25 cellular contexts compared by ENCODE assay signal in the genomic region with DNA sequence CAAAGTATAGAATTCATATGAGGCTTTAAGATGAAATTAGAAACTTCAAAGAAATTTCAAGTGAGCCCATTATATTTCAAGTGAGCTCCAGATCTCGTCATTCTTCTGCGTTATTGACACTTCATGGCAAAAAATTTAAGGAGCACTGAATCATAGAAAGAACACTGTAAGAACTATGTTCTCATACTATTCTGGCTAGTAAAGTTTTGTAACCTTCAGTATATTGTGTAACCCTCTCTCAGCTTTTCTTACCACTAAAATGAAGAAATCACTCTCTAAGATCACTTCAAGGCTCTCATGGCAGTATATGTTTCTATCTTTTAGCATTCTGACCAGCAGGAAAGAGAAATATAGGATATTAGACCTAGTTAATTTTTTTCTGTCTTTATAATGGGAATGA. TPM values are rescaled to one million over a fixed set of nuclear protein-coding genes. Genes with fewer than 3 reads are reported as not detected.
A peak's percentile ranks its signal among the peaks of the same experiment; 100 is the strongest.
DNase-seq lines count a peak whose midpoint lies in the region; ATAC-seq and TF ChIP-seq lines count a peak whose summit lies in the region.
"Had no signal": no experiment of that assay in that cellular context is flagged by ENCODE, and none has a peak within 500 bp of the region (broad histone marks: within the 10 kb centered on the region; RNA-seq: fewer than 3 reads in every experiment).

No MANE protein-coding gene starts in this region.

- peaks cover 9% of the 10 kb centered on the region for H3K4me1 Mint-ChIP-seq in GM23338

- H4K20me1 ChIP-seq in Loucy (ENCODE audit: insufficient read depth, low read length, poor library complexity, severe bottlenecking): peaks cover 54% of the 10 kb centered on the region
- H4K20me1 ChIP-seq in GM23338 (replicated peaks; ENCODE audit: insufficient read depth): peaks cover 21% of the 10 kb centered on the region; the same call in 1 of the 2 replicates

- H3K4me3 Mint-ChIP-seq in GM23338: no peak overlapping the region
- H3K4me3 Mint-ChIP-seq: activated CD8-positive, alpha-beta T cell treated with anti-CD3 and anti-CD28 coated beads for 36 hours; H9 had no signal

- H3F3A ChIP-seq in Loucy (ENCODE audit: low read depth) (no peaks in the 10 kb centered on the region), GM23338 (replicated peaks; ENCODE audit: low read depth) (no peaks in the 10 kb centered on the region)

- H3K4me2 ChIP-seq in Loucy (ENCODE audit: low read depth, low read length, poor library complexity, severe bottlenecking): peak overlapping the region; percentile 88
- H3K4me2 ChIP-seq in GM23338: no peak overlapping the region

- peaks cover 9% of the 10 kb centered on the region for H3K27me3 Mint-ChIP-seq in GM23338 (ENCODE audit: insufficient read depth, low read depth, poor library complexity)

- H3K4me1 ChIP-seq in Loucy (ENCODE audit: insufficient read depth, low read length, poor library complexity, severe bottlenecking) (peaks cover 39% of the 10 kb centered on the region), GM23338 (ENCODE audit: insufficient read depth) (peaks cover 5% of the 10 kb centered on the region), SJCRH30 (peaks cover 3% of the 10 kb centered on the region; the same call in 1 of the 2 replicates)

- no peak overlapping the region for H3K27ac Mint-ChIP-seq in GM23338
- H3K27ac Mint-ChIP-seq: activated CD8-positive, alpha-beta T cell treated with anti-CD3 and anti-CD28 coated beads for 36 hours; H9 had no signal

- no peaks in the 10 kb centered on the region for H3K27me3 ChIP-seq in Loucy (ENCODE audit: insufficient read depth, low read length, poor library complexity, severe bottlenecking)
- peaks cover 19% of the 10 kb centered on the region for H3K27me3 ChIP-seq in GM23338 (ENCODE audit: insufficient read depth)
- H3K27me3 ChIP-seq in SJCRH30: no peaks in the 10 kb centered on the region
- H3K27me3 ChIP-seq: colonic mucosa, vagina had no signal

- peaks cover 6% of the 10 kb centered on the region; the same call in 2 of the 3 replicates for H3K36me3 Mint-ChIP-seq in GM23338 (ENCODE audit: low read depth)

- H3K9me2 ChIP-seq in Loucy (replicated peaks; ENCODE audit: low read depth, low read length): no peaks in the 10 kb centered on the region
- H3K9me2 ChIP-seq in GM23338 (ENCODE audit: insufficient read depth): no peaks in the 10 kb centered on the region

- H2AFZ ChIP-seq in Loucy (ENCODE audit: low read length): no peak overlapping the region
- no peak overlapping the region for H2AFZ ChIP-seq in GM23338

- H3K9me3 ChIP-seq in Loucy (ENCODE audit: insufficient read depth, low read depth, low read length): no peaks in the 10 kb centered on the region; the same call in 1 of the 2 replicates
- H3K9me3 ChIP-seq in SJCRH30 (replicated peaks): peaks cover 5% of the 10 kb centered on the region
- H3K9me3 ChIP-seq: colonic mucosa, MG63, vagina had no signal

- ATAC-seq in GM23338: no peak
- ATAC-seq: activated CD8-positive, alpha-beta T cell treated with anti-CD3 and anti-CD28 coated beads for 36 hours; PC-3 had no signal

- H3K27ac ChIP-seq in GM23338 (ENCODE audit: low read depth) (no peak overlapping the region), SJCRH30 (no peak overlapping the region)
- H3K27ac ChIP-seq: colonic mucosa, vagina had no signal

- H3K9ac ChIP-seq in Loucy (ENCODE audit: low read depth, low read length, poor library complexity, severe bottlenecking): no peak overlapping the region

- H3K36me3 ChIP-seq in Loucy (ENCODE audit: insufficient read depth, low read length) (no peaks in the 10 kb centered on the region), GM23338 (ENCODE audit: insufficient read depth) (no peaks in the 10 kb centered on the region), SJCRH30 (0 out of 2 replicates have a peak, but pooled peaks cover 2% of the 10 kb centered on the region)
- H3K36me3 ChIP-seq: colonic mucosa, MG63, vagina had no signal

- TF ChIP-seq CTCF in AG09309 (IDR thresholded peaks at IDR 0.05; ENCODE audit: control insufficient read depth, insufficient read depth, low read depth, low read length, missing control alignments) (no peak), Loucy (conservative IDR thresholded peaks at IDR 0.05; ENCODE audit: low read length) (no peak), fibroblast of mammary gland (conservative IDR thresholded peaks at IDR 0.05; ENCODE audit: control insufficient read depth, insufficient read depth, low read depth, low read length) (no peak), GM23338 (conservative IDR thresholded peaks at IDR 0.05; ENCODE audit: low read depth in 2 of 2) (no peak)

- DNase-seq in AG09309 (ENCODE audit: low read depth) (peak; percentile 43), SKM-1 (lab: John Stamatoyannopoulos, UW; ENCODE audit: unreplicated experiment) (peak; percentile 55), fibroblast of mammary gland (ENCODE audit: low read depth) (peak; percentile 67), GM23338 (ENCODE audit: low spot score) (no peak), NCI-H2029 treated with DMSO at 0.1 percent for 48 hours (lab: John Stamatoyannopoulos, UW) (no peak), SJCRH30 (no peak)
- no peak for DNase-seq in stimulated activated naive CD4-positive, alpha-beta T cell treated with Interleukin-2 at 50 U/mL for 16 hours (lab: John Stamatoyannopoulos, UW)
- DNase-seq: activated CD8-positive, alpha-beta T cell treated with anti-CD3 and anti-CD28 coated beads for 36 hours; activated naive CD4-positive, alpha-beta T cell treated with anti-CD3 and anti-CD28 coated beads, Interleukin-2, amount 50 U/mL, for 16 hours; activated T-cell treated with anti-CD3 and anti-CD28 coated beads, Interleukin-2, amount 50 U/mL, for 1 hour; C1 segment of cervical spinal cord; colonic mucosa; foreskin melanocyte; H9; left cardiac atrium; MG63; NCI-H524 treated with DMSO at 0.1 percent for 48 hours; PC-3; stimulated activated CD4-positive, alpha-beta T cell treated with anti-CD3 and anti-CD28 coated beads, Interleukin-12 subunit alpha, Interleukin-12 subunit beta, amount 100 ng/mL, for 4 hours; stimulated activated CD8-positive, alpha-beta memory T cell treated with anti-CD3 and anti-CD28 coated beads, Interleukin-4, amount 100 ng/mL, for 48 hours; substantia nigra; T-helper 9 cell had no signal

- peaks cover 3% of the 10 kb centered on the region; the same call in 1 of the 3 replicates for H3K9me3 Mint-ChIP-seq in GM23338

- H3K4me3 ChIP-seq in AG09309 (ENCODE audit: control insufficient read depth, low read depth, low read length) (no peak overlapping the region), Loucy (ENCODE audit: low read length, poor library complexity, severe bottlenecking) (no peak overlapping the region), fibroblast of mammary gland (ENCODE audit: control insufficient read depth, low read depth, low read length) (no peak overlapping the region), GM23338 (no peak overlapping the region), SJCRH30 (no peak overlapping the region)
- H3K4me3 ChIP-seq: colonic mucosa, MG63, vagina had no signal

- H3K79me2 ChIP-seq in Loucy (ENCODE audit: insufficient read depth, low read length): peaks cover 64% of the 10 kb centered on the region
- peaks cover 97% of the 10 kb centered on the region for H3K79me2 ChIP-seq in GM23338 (replicated peaks; ENCODE audit: insufficient read depth)

TF ChIP-seq in GM23338, 12 proteins besides CTCF, POLR2A, EP300 and RAD21:
- TF ChIP-seq CREB1 (CRISPR knock-in tag; IDR thresholded peaks at IDR 0.05; ENCODE audit: low read depth): no peak
- TF ChIP-seq, protein P1, sequence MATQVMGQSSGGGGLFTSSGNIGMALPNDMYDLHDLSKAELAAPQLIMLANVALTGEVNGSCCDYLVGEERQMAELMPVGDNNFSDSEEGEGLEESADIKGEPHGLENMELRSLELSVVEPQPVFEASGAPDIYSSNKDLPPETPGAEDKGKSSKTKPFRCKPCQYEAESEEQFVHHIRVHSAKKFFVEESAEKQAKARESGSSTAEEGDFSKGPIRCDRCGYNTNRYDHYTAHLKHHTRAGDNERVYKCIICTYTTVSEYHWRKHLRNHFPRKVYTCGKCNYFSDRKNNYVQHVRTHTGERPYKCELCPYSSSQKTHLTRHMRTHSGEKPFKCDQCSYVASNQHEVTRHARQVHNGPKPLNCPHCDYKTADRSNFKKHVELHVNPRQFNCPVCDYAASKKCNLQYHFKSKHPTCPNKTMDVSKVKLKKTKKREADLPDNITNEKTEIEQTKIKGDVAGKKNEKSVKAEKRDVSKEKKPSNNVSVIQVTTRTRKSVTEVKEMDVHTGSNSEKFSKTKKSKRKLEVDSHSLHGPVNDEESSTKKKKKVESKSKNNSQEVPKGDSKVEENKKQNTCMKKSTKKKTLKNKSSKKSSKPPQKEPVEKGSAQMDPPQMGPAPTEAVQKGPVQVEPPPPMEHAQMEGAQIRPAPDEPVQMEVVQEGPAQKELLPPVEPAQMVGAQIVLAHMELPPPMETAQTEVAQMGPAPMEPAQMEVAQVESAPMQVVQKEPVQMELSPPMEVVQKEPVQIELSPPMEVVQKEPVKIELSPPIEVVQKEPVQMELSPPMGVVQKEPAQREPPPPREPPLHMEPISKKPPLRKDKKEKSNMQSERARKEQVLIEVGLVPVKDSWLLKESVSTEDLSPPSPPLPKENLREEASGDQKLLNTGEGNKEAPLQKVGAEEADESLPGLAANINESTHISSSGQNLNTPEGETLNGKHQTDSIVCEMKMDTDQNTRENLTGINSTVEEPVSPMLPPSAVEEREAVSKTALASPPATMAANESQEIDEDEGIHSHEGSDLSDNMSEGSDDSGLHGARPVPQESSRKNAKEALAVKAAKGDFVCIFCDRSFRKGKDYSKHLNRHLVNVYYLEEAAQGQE (IDR thresholded peaks at IDR 0.05; ENCODE audit: unreplicated experiment): no peak

RNA-seq across cellular contexts. Expression of gene GPHN, which starts 6.3 kb away (rescaled TPM):
- total RNA-seq in GM23338 (2014; rRNA removed; shearing (Covaris generic)): 13.7 and 17.6 TPM in 2 replicates
- 20.6 and 22.4 TPM in 2 replicates for polyA plus RNA-seq in GM23338 (2016; fragmentation: Nextera tagmentation; extraction: Ambion mirVana)
- 29.6 and 35.6 TPM in 2 replicates for total RNA-seq in SJCRH30 (2014; rRNA removed; shearing (Covaris generic))

RNA-seq across cellular contexts. Expression of gene CCDC196, which starts 28.0 kb away (rescaled TPM):
- not detected in 2 replicates for total RNA-seq in GM23338 (2014; rRNA removed; shearing (Covaris generic))
- polyA plus RNA-seq in GM23338 (2016; fragmentation: Nextera tagmentation; extraction: Ambion mirVana): 0.27 TPM in 1 of 2 replicates, not detected in the other
- total RNA-seq in SJCRH30 (2014; rRNA removed; shearing (Covaris generic)): not detected in 2 replicates
- total RNA-seq: activated CD8-positive, alpha-beta T cell treated with anti-CD3 and anti-CD28 coated beads for 36 hours; H9; left cardiac atrium; PC-3; renal cortical epithelial cell; vagina had no signal

Comparison
In these comparisons a context has a peak if more than half of its experiments do, and no peak if none do; other contexts are left out.
1. DNase-seq: peak in AG09309 (single experiment), SKM-1 (single experiment) and fibroblast of mammary gland (single experiment); none in GM23338 (single experiment), NCI-H2029 treated with DMSO at 0.1 percent for 48 hours (single experiment), SJCRH30 (0 of 2) and stimulated activated naive CD4-positive, alpha-beta T cell treated with Interleukin-2 at 50 U/mL for 16 hours (single experiment).